Comparison of ENCODE assay signal across 32 cellular contexts in the genomic region with DNA sequence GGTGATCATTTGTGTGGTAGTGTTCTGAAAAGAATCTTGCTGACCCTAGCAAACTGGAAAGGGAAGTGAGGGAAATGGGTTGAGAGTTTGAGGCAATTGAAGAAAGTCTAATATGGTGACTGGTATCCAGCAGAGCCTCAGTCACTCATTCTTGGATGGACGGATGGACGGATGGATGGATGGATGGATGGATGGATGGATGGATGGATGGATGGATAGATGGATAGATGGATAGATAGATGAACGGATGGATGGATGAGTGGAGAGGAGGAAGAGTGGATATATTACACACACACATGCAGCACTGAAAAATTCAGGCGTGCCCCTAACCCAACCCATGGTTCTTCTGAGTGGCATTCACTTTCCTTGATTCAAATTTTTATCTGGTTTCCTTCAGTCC.
"Had no signal": no experiment of that assay in that cellular context is flagged by ENCODE, and none has a peak within 500 bp of the region (broad histone marks: within the 10 kb centered on the region; RNA-seq: fewer than 3 reads in every experiment).

No MANE protein-coding gene starts in this region.

- FAIRE-seq: frontal cortex, islet of Langerhans, small intestine, TTC549 had no signal

- H3K27me3 Mint-ChIP-seq: activated naive CD8-positive, alpha-beta T cell treated with anti-CD3 and anti-CD28 coated beads for 36 hours had no signal

- H3K27ac ChIP-seq: ascending aorta, cardiac muscle cell, colonic mucosa, left lung, lower lobe of right lung, neutrophil, sigmoid colon, tibial nerve, VCaP had no signal

- H3K27ac Mint-ChIP-seq: activated naive CD4-positive, alpha-beta T cell treated with anti-CD3 and anti-CD28 coated beads for 36 hours; activated naive CD8-positive, alpha-beta T cell treated with anti-CD3 and anti-CD28 coated beads for 36 hours; brain; natural killer cell treated with Interleukin-12 subunit alpha and Interleukin-12 subunit beta and Interleukin-15 and Interleukin-18, amount 100 ng/mL, for 72 hours; progenitor cell of endocrine pancreas; T-helper 1 cell treated with Interleukin-12 subunit alpha and Interleukin-12 subunit beta and Interleukin-4 antibody, amounts not matched to agents 30 μg/mL and 1 μg/mL, for 36 hours had no signal

- H3K4me1 ChIP-seq: colonic mucosa, left lung, lower lobe of right lung, sigmoid colon had no signal

- H3K4me3 ChIP-seq: ascending aorta, cardiac muscle cell, colonic mucosa, left lung, lower lobe of right lung, sigmoid colon, tibial nerve had no signal

- ATAC-seq: activated CD4-positive, CD25-positive, alpha-beta regulatory T cell treated with anti-CD3 and anti-CD28 coated beads, Interleukin-2, amount 50 U/mL, for 24 hours; left lung; lower lobe of right lung; natural killer cell treated with Interleukin-12 subunit alpha and Interleukin-12 subunit beta and Interleukin-15 and Interleukin-18, amount 100 ng/mL, for 72 hours had no signal

- H3K9me3 Mint-ChIP-seq: natural killer cell treated with Interleukin-12 subunit alpha and Interleukin-12 subunit beta and Interleukin-15 and Interleukin-18, amount 100 ng/mL, for 72 hours had no signal

- H3K9me3 ChIP-seq: colonic mucosa, left lung, lower lobe of right lung, neutrophil, sigmoid colon had no signal

- H3K36me3 Mint-ChIP-seq: brain; natural killer cell treated with Interleukin-12 subunit alpha and Interleukin-12 subunit beta and Interleukin-15 and Interleukin-18, amount 100 ng/mL, for 72 hours had no signal

- DNase-seq: activated CD4-positive, alpha-beta T cell treated with anti-CD3 and anti-CD28 coated beads for 48 hours; activated CD4-positive, alpha-beta T cell treated with anti-CD3 and anti-CD28 coated beads, Interleukin-2, amount 50 U/mL, for 48 hours; activated CD8-positive, alpha-beta memory T cell treated with anti-CD3 and anti-CD28 coated beads for 24 hours; activated effector memory CD4-positive, alpha-beta T cell treated with anti-CD3 and anti-CD28 coated beads, Interleukin-2, amount 50 U/mL, for 16 hours; activated naive CD4-positive, alpha-beta T cell treated with anti-CD3 and anti-CD28 coated beads for 36 hours; activated naive CD8-positive, alpha-beta T cell treated with anti-CD3 and anti-CD28 coated beads for 36 hours; cerebellar nuclear complex; colonic mucosa; effector CD8-positive, alpha-beta T cell; left lung; lower lobe of right lung; mesendoderm; sigmoid colon; small intestine; stimulated activated CD4-positive, alpha-beta T cell treated with anti-CD3 and anti-CD28 coated beads, Interleukin-1b, Interleukin-23, amount 100 ng/mL, for 48 hours; stimulated activated CD4-positive, alpha-beta T cell treated with anti-CD3 and anti-CD28 coated beads, Interleukin-4, amount 100 ng/mL, for 4 hours; stimulated activated CD8-positive, alpha-beta memory T cell treated with anti-CD3 and anti-CD28 coated beads, Interleukin-4, amount 100 ng/mL, for 48 hours; stimulated activated naive CD4-positive, alpha-beta T cell; T-helper 9 cell had no signal

- H3K36me3 ChIP-seq: cardiac muscle cell, colonic mucosa, left lung, lower lobe of right lung, neutrophil, sigmoid colon had no signal

- H3K27me3 ChIP-seq: ascending aorta, cardiac muscle cell, colonic mucosa, left lung, neutrophil, sigmoid colon, tibial nerve had no signal

- H3K4me3 Mint-ChIP-seq: activated naive CD4-positive, alpha-beta T cell treated with anti-CD3 and anti-CD28 coated beads for 36 hours; activated naive CD8-positive, alpha-beta T cell treated with anti-CD3 and anti-CD28 coated beads for 36 hours; brain; natural killer cell treated with Interleukin-12 subunit alpha and Interleukin-12 subunit beta and Interleukin-15 and Interleukin-18, amount 100 ng/mL, for 72 hours; T-helper 1 cell treated with Interleukin-12 subunit alpha and Interleukin-12 subunit beta and Interleukin-4 antibody, amounts not matched to agents 30 μg/mL and 1 μg/mL, for 36 hours had no signal
